Comparison of ENCODE assay signal across 16 cellular contexts in the genomic region with DNA sequence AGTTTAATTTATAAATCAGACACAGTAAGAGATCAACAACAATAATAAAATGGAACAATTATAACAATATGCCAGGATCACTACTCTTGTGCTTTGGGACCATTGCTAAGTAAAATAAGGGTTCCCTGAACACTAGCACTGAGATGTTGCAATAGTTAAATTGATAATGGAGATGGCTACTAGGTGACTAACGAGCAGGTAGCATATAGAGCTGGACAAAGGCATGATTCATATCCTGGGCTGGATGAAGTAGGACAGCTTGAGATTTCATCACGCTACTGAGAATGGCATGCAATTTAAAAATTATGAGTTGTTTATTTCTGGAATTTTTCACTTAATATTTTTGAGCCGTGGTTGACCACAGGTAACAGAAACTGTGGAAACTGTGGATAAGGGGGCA. TPM values are rescaled to one million over a fixed set of nuclear protein-coding genes. Genes with fewer than 3 reads are reported as not detected.
A peak's percentile ranks its signal among the peaks of the same experiment; 100 is the strongest.
DNase-seq lines count a peak whose midpoint lies in the region; ATAC-seq, FAIRE-seq and TF ChIP-seq lines count a peak whose summit lies in the region.
"Had no signal": no experiment of that assay in that cellular context is flagged by ENCODE, and none has a peak within 500 bp of the region (broad histone marks: within the 10 kb centered on the region; RNA-seq: fewer than 3 reads in every experiment).

No MANE protein-coding gene starts in this region.

- H3K27me3 ChIP-seq in mammary epithelial cell (ENCODE audit: insufficient read depth, low read length) (no peaks in the 10 kb centered on the region), keratinocyte (ENCODE audit: control insufficient read depth, extremely low read depth, insufficient read depth, low read length) (no peaks in the 10 kb centered on the region)
- H3K27me3 ChIP-seq: cardiac muscle cell, heart right ventricle, suprapubic skin had no signal

- H3K4me1 ChIP-seq in mammary epithelial cell (ENCODE audit: insufficient read depth, low read length) (peaks cover 16% of the 10 kb centered on the region), keratinocyte (ENCODE audit: control insufficient read depth, extremely low read depth, insufficient read depth, low read length) (peaks cover 17% of the 10 kb centered on the region)
- H3K4me1 ChIP-seq: psoas muscle had no signal

- no peaks in the 10 kb centered on the region for H4K20me1 ChIP-seq in mammary epithelial cell (ENCODE audit: insufficient read depth, low read length)
- H4K20me1 ChIP-seq in keratinocyte (ENCODE audit: control insufficient read depth, extremely low read depth, insufficient read depth, low read length), result no peaks in the 10 kb centered on the region

- no peak overlapping the region for H3K9ac ChIP-seq in mammary epithelial cell (ENCODE audit: insufficient read depth, low read length)
- no peak overlapping the region for H3K9ac ChIP-seq in keratinocyte (ENCODE audit: control insufficient read depth, extremely low read depth, insufficient read depth, low read length)

- WGBS in mammary epithelial cell (ENCODE audit: low coverage, missing lambda C conversion rate), result 0% methylated on average over 3 of the region's 3 CpGs

- no peak overlapping the region for H3K4me3 Mint-ChIP-seq in naive thymus-derived CD8-positive, alpha-beta T cell
- H3K4me3 Mint-ChIP-seq: activated B cell treated with CpG ODN at 0.5 μM for 24 hours had no signal

- DNase-seq in EH (ENCODE audit: low read depth) (peak; percentile 65), LoVo (ENCODE audit: low spot score) (peak; percentile 77), mammary epithelial cell (peak; percentile 87), keratinocyte (ENCODE audit: low read depth, low spot score) (no peak), Right ventricle myocardium inferior (ENCODE audit: missing footprints) (no peak), C1 segment of cervical spinal cord (lab: John Stamatoyannopoulos, UW) (no peak)
- no peak for DNase-seq in activated naive CD4-positive, alpha-beta T cell (lab: John Stamatoyannopoulos, UW)
- no peak for DNase-seq in naive thymus-derived CD8-positive, alpha-beta T cell
- DNase-seq: activated B cell treated with CpG ODN at 0.5 μM for 24 hours, activated gamma-delta T cell treated with Interleukin-2 at 50 U/mL for 16 hours, AML-193, heart right ventricle, MM.1S, psoas muscle had no signal

- H3K79me2 ChIP-seq in mammary epithelial cell (ENCODE audit: insufficient read depth, low read length) (no peaks in the 10 kb centered on the region), keratinocyte (ENCODE audit: control insufficient read depth, insufficient read depth, low read length) (no peaks in the 10 kb centered on the region)

- H3K9me1 ChIP-seq in keratinocyte (ENCODE audit: control insufficient read depth, extremely low read depth, insufficient read depth, low read length), result no peaks in the 10 kb centered on the region

- no peak for ATAC-seq in Right ventricle myocardium inferior
- no peak for ATAC-seq in naive thymus-derived CD8-positive, alpha-beta T cell
- ATAC-seq: heart right ventricle, psoas muscle had no signal

- POLR2A ChIA-PET in naive thymus-derived CD8-positive, alpha-beta T cell (lab: Charles Lee), result no interaction called here

- H3K9me3 ChIP-seq in mammary epithelial cell (replicated peaks; ENCODE audit: insufficient read depth, low read length) (no peaks in the 10 kb centered on the region), keratinocyte (ENCODE audit: control insufficient read depth, low read depth, low read length) (no peaks in the 10 kb centered on the region)
- H3K9me3 ChIP-seq: heart right ventricle, psoas muscle, suprapubic skin had no signal

- dilution Hi-C loops in mammary epithelial cell (cut with HindIII; ENCODE audit: low sequenced_read_pairs) (no loop called here), keratinocyte (cut with MboI; ENCODE audit: extremely low pct_ligation_motif_present, low sequenced_read_pairs) (no loop called here)

- no peaks in the 10 kb centered on the region for H3K9me3 Mint-ChIP-seq in naive thymus-derived CD8-positive, alpha-beta T cell
- H3K9me3 Mint-ChIP-seq: activated B cell treated with CpG ODN at 0.5 μM for 24 hours had no signal

- peaks cover 0 to 11% (median 1%) of the 10 kb centered on the region in 4 donors for H3K4me1 Mint-ChIP-seq in naive thymus-derived CD8-positive, alpha-beta T cell

- peak overlapping the region; percentile 75 for H2AFZ ChIP-seq in mammary epithelial cell (ENCODE audit: low read depth, low read length)
- peak overlapping the region; percentile 44 for H2AFZ ChIP-seq in keratinocyte (ENCODE audit: control insufficient read depth, low read length)

- H3K27me3 Mint-ChIP-seq in naive thymus-derived CD8-positive, alpha-beta T cell, result peaks cover 6 to 55% (median 20%) of the 10 kb centered on the region in 5 donors
- H3K27me3 Mint-ChIP-seq: activated B cell treated with CpG ODN at 0.5 μM for 24 hours had no signal

- no peak for TF ChIP-seq CTCF in mammary epithelial cell (conservative IDR thresholded peaks at IDR 0.05 in 1 of 2, IDR thresholded peaks at IDR 0.05 in 1 of 2; ENCODE audit: extremely low read depth in 1 of 2, insufficient read depth in 1 of 2, low read depth in 1 of 2, low read length in 2 of 2)
- no peak for TF ChIP-seq CTCF in keratinocyte (optimal IDR thresholded peaks at IDR 0.05 in 1 of 3, IDR thresholded peaks at IDR 0.05 in 1 of 3, conservative IDR thresholded peaks at IDR 0.05 in 1 of 3; ENCODE audit: extremely low read depth in 1 of 3, insufficient read depth in 2 of 3, low read length in 3 of 3)

- H3K4me3 ChIP-seq in mammary epithelial cell (replicated peaks in 1 of 3; ENCODE audit: insufficient read depth in 1 of 3, low read depth in 2 of 3, low read length in 3 of 3), result no peak overlapping the region
- H3K4me3 ChIP-seq in keratinocyte (ENCODE audit: control insufficient read depth in 2 of 3, extremely low read depth in 1 of 3, insufficient read depth in 2 of 3, low read depth in 1 of 3, low read length in 3 of 3), result no peak overlapping the region
- H3K4me3 ChIP-seq: cardiac muscle cell, heart right ventricle, psoas muscle, suprapubic skin had no signal

- CTCF ChIA-PET in mammary epithelial cell (lab: Charles Lee; ENCODE audit: low non-redundant PET), result interaction anchor here (0.5 kb wide), 1 partner anchor 10 kb away, joined by 6 read pairs; no protein-coding TSS in a partner anchor

- in situ Hi-C loops in mammary epithelial cell (cut with MboI; ENCODE audit: low sequenced_read_pairs in 2 of 2), result no loop called here

- intact Hi-C loops in mammary epithelial cell (cut with micrococcal nuclease), result no loop called here
- intact Hi-C loops in Right ventricle myocardium inferior (cut with DNase I), result no loop called here

- no peak overlapping the region for H3K27ac Mint-ChIP-seq in naive thymus-derived CD8-positive, alpha-beta T cell
- H3K27ac Mint-ChIP-seq: activated B cell treated with CpG ODN at 0.5 μM for 24 hours had no signal

- H3K36me3 Mint-ChIP-seq in naive thymus-derived CD8-positive, alpha-beta T cell, result no peaks in the 10 kb centered on the region

- H3K4me2 ChIP-seq in mammary epithelial cell (ENCODE audit: insufficient read depth, low read depth, low read length) (peak overlapping the region; percentile 43), keratinocyte (ENCODE audit: control insufficient read depth, extremely low read depth, insufficient read depth, low read depth, low read length) (peak overlapping the region; percentile 39)

- no TSS peak for BruUV-seq in mammary epithelial cell (replicated peaks; lab: Mats Ljungman, UMichigan)

- peak; percentile 90 for FAIRE-seq in keratinocyte (lab: Jason Lieb, UNC)

- H3K36me3 ChIP-seq in mammary epithelial cell (ENCODE audit: insufficient read depth, low read length), result no peaks in the 10 kb centered on the region
- H3K36me3 ChIP-seq in keratinocyte (ENCODE audit: control insufficient read depth in 2 of 2, extremely low read depth in 1 of 2, insufficient read depth in 2 of 2, low read length in 2 of 2), result no peaks in the 10 kb centered on the region
- H3K36me3 ChIP-seq: cardiac muscle cell, heart right ventricle, suprapubic skin had no signal

- peak overlapping the region; percentile 87 for H3K27ac ChIP-seq in mammary epithelial cell (ENCODE audit: insufficient read depth, low read depth, low read length)
- H3K27ac ChIP-seq in keratinocyte (ENCODE audit: control insufficient read depth, insufficient read depth, low read length), result peak overlapping the region; percentile 74
- H3K27ac ChIP-seq: cardiac muscle cell, heart right ventricle, psoas muscle, suprapubic skin had no signal

RNA-seq across cellular contexts. Expression of gene MYZAP, which starts 20.7 kb away (rescaled TPM):
- total RNA-seq in mammary epithelial cell, result 1 to 10 TPM; 1.0 to 4.8 TPM
- 1.0 TPM for polyA plus RNA-seq in mammary epithelial cell
- not detected for polyA minus RNA-seq in mammary epithelial cell
- polyA plus RNA-seq in keratinocyte, result 1.1 to 1.8 TPM (median 1.3 TPM) in 3 replicates
- 3.9 TPM for polyA plus RNA-seq in keratinocyte (2011; ENCODE audit: low read depth)
- 0.86 and 1.5 TPM in 2 replicates for polyA plus RNA-seq in keratinocyte (2011; cell fraction: cytosol; rRNA removed)
- 0.96 and 1.4 TPM in 2 replicates for polyA plus RNA-seq in keratinocyte (2011; cell fraction: nucleus; rRNA removed)
- 0.92 and 4.7 TPM in 2 replicates for polyA plus RNA-seq in keratinocyte (2012; ENCODE audit: low replicate concordance)
- polyA minus RNA-seq in keratinocyte, result 0.16 to 0.33 TPM (median 0.30 TPM) in 3 replicates
- polyA minus RNA-seq in keratinocyte (2011; cell fraction: cytosol; rRNA and poly(A)+ RNA removed), result not detected
- 0.63 TPM in 1 of 2 replicates, not detected in the other for polyA minus RNA-seq in keratinocyte (2011; cell fraction: nucleus; rRNA and poly(A)+ RNA removed)
- total RNA-seq in Right ventricle myocardium inferior, result 869 TPM
- total RNA-seq in naive thymus-derived CD8-positive, alpha-beta T cell, result not detected
- polyA plus RNA-seq in naive thymus-derived CD8-positive, alpha-beta T cell, result under 1 TPM in 2 of 3 donors, not detected in 1; 0.20 to 0.26 TPM

Comparison
In these comparisons a context has a peak if more than half of its experiments do, and no peak if none do; other contexts are left out.
1. DNase-seq: peak in EH (single experiment), LoVo (single experiment) and mammary epithelial cell (single experiment); none in keratinocyte (single experiment), activated naive CD4-positive, alpha-beta T cell (0 of 4), Right ventricle myocardium inferior (single experiment), naive thymus-derived CD8-positive, alpha-beta T cell (0 of 10) and C1 segment of cervical spinal cord (0 of 14).
2. RNA of gene MYZAP, which starts 20.7 kb away (total RNA-seq): 869 TPM in Right ventricle myocardium inferior (single experiment); 1.0 to 4.8 TPM in mammary epithelial cell and not detected in naive thymus-derived CD8-positive, alpha-beta T cell; every median in the first group is over 100 times any median in the second.